8 cellular contexts compared by ENCODE assay signal in genomic region chr19:19643158-19644053, GRCh38. TPM values are rescaled to one million over a fixed set of nuclear protein-coding genes. Genes with fewer than 3 reads are reported as not detected.
DNase-seq lines count a peak whose midpoint lies in the region; ATAC-seq and TF ChIP-seq lines count a peak whose summit lies in the region.

TSS of gene GMIP (minus strand) at chr19:19643657. CDS start at chr19:19643529, 128 bp downstream.

- H3K36me3 ChIP-seq in CD8-positive, alpha-beta T cell (ENCODE audit: insufficient read depth, low read length) = peaks cover 30% of the 10 kb centered on the region
- peaks cover 0 to 37% (median 0%) of the 10 kb centered on the region in 3 donors for H3K36me3 ChIP-seq in Peyer's patch
- H3K36me3 ChIP-seq in fibroblast of lung (ENCODE audit: control insufficient read depth, insufficient read depth, low read length) = peaks cover 18% of the 10 kb centered on the region

- ATAC-seq in CD8-positive, alpha-beta T cell = peak; percentile 93
- peak; percentile 67 for ATAC-seq in GM19452 (IDR thresholded peaks at IDR 0.05; ENCODE audit: unreplicated experiment)
- ATAC-seq in natural killer cell treated with Interleukin-12 subunit alpha and Interleukin-12 subunit beta and Interleukin-15 and Interleukin-18, amount 100 ng/mL, for 72 hours = peak; percentile 89 to 92
- peak; percentile 91 for ATAC-seq in stimulated activated naive CD8-positive, alpha-beta T cell treated with anti-CD3 and anti-CD28 coated beads, Interleukin-15, amount 100 ng/mL, for 72 hours

- no peaks in the 10 kb centered on the region for H3K9me3 Mint-ChIP-seq in CD8-positive, alpha-beta T cell
- no peaks in the 10 kb centered on the region for H3K9me3 Mint-ChIP-seq in natural killer cell treated with Interleukin-12 subunit alpha and Interleukin-12 subunit beta and Interleukin-15 and Interleukin-18, amount 100 ng/mL, for 72 hours
- no peaks in the 10 kb centered on the region for H3K9me3 Mint-ChIP-seq in stimulated activated naive CD8-positive, alpha-beta T cell treated with anti-CD3 and anti-CD28 coated beads, Interleukin-15, amount 100 ng/mL, for 72 hours

- H3K4me1 ChIP-seq in CD8-positive, alpha-beta T cell (ENCODE audit: insufficient read depth, low read length) = peaks cover 20% of the 10 kb centered on the region
- H3K4me1 ChIP-seq in Peyer's patch (peaks cover 0 to 7% (median 3%) of the 10 kb centered on the region in 4 donors), fibroblast of lung (ENCODE audit: control insufficient read depth, extremely low read depth, insufficient read depth, low read length) (peaks cover 2% of the 10 kb centered on the region)

- H3K27ac Mint-ChIP-seq in CD8-positive, alpha-beta T cell = peak within 1 kb of the TSS; percentile 93
- H3K27ac Mint-ChIP-seq in natural killer cell treated with Interleukin-12 subunit alpha and Interleukin-12 subunit beta and Interleukin-15 and Interleukin-18, amount 100 ng/mL, for 72 hours = peak within 1 kb of the TSS; percentile 96 to 99
- peak within 1 kb of the TSS; percentile 96 to 99 for H3K27ac Mint-ChIP-seq in stimulated activated naive CD8-positive, alpha-beta T cell treated with anti-CD3 and anti-CD28 coated beads, Interleukin-15, amount 100 ng/mL, for 72 hours

- H4K20me1 ChIP-seq in fibroblast of lung (ENCODE audit: control insufficient read depth, extremely low read depth, insufficient read depth, low read length) = no peaks in the 10 kb centered on the region

- H3K4me2 ChIP-seq in fibroblast of lung (ENCODE audit: extremely low read depth, insufficient read depth, low read length) = peak within 1 kb of the TSS; percentile 93

- POLR2A ChIA-PET in CD8-positive, alpha-beta T cell (lab: Charles Lee) = interaction anchor here (0.7 to 1.9 kb wide), 6 partner anchors 9 to 113 kb away, joined by 3 to 12 read pairs (median 5); partner anchors contain the start of genes ATP13A1 and ZNF101

- no peaks in the 10 kb centered on the region for H3K79me2 ChIP-seq in fibroblast of lung (ENCODE audit: control insufficient read depth, insufficient read depth, low read length)

- H3K4me3 ChIP-seq in CD8-positive, alpha-beta T cell (ENCODE audit: low read depth, low read length) = peak within 1 kb of the TSS; percentile 100
- H3K4me3 ChIP-seq in Peyer's patch (peak within 1 kb of the TSS; percentile 83 to 92 (median 90)), fibroblast of lung (replicated peaks in 1 of 4; ENCODE audit: control extremely low read depth in 1 of 4, insufficient read depth in 1 of 4, low read depth in 3 of 4, low read length in 4 of 4) (peak within 1 kb of the TSS; percentile 74 to 96 (median 86))

- TF ChIP-seq CTCF in CD8-positive, alpha-beta T cell (IDR thresholded peaks at IDR 0.05) = peak; percentile 83
- TF ChIP-seq CTCF in Peyer's patch (IDR thresholded peaks at IDR 0.05) (peak; percentile 79 to 92 (median 88)), fibroblast of lung (conservative IDR thresholded peaks at IDR 0.05 in 1 of 2, IDR thresholded peaks at IDR 0.05 in 1 of 2; ENCODE audit: low read depth in 1 of 2, low read length in 2 of 2) (peak; percentile 78 to 84)

- H3K4me3 Mint-ChIP-seq in CD8-positive, alpha-beta T cell = peak within 1 kb of the TSS; percentile 95
- H3K4me3 Mint-ChIP-seq in natural killer cell treated with Interleukin-12 subunit alpha and Interleukin-12 subunit beta and Interleukin-15 and Interleukin-18, amount 100 ng/mL, for 72 hours = peak within 1 kb of the TSS; percentile 100
- peak within 1 kb of the TSS; percentile 99 to 100 for H3K4me3 Mint-ChIP-seq in stimulated activated naive CD8-positive, alpha-beta T cell treated with anti-CD3 and anti-CD28 coated beads, Interleukin-15, amount 100 ng/mL, for 72 hours

- CTCF ChIA-PET in CD8-positive, alpha-beta T cell (lab: Charles Lee) = interaction anchor here (0.7 to 9.0 kb wide), 30 partner anchors 10 to 313 kb away, joined by 3 to 93 read pairs (median 4); partner anchors contain the start of genes LPAR2 and YJEFN3

- no peaks in the 10 kb centered on the region for H3K27me3 ChIP-seq in CD8-positive, alpha-beta T cell (ENCODE audit: insufficient read depth, low read length)
- H3K27me3 ChIP-seq in Peyer's patch = no peaks in the 10 kb centered on the region
- no peaks in the 10 kb centered on the region for H3K27me3 ChIP-seq in fibroblast of lung (ENCODE audit: control insufficient read depth, insufficient read depth, low read length)

- H3K4me1 Mint-ChIP-seq in CD8-positive, alpha-beta T cell (ENCODE audit: low read depth) = peaks cover 20% of the 10 kb centered on the region
- peaks cover 14 to 25% of the 10 kb centered on the region in 2 donors for H3K4me1 Mint-ChIP-seq in natural killer cell treated with Interleukin-12 subunit alpha and Interleukin-12 subunit beta and Interleukin-15 and Interleukin-18, amount 100 ng/mL, for 72 hours (ENCODE audit: low read depth in 2 of 2)
- peaks cover 32% of the 10 kb centered on the region for H3K4me1 Mint-ChIP-seq in stimulated activated naive CD8-positive, alpha-beta T cell treated with anti-CD3 and anti-CD28 coated beads, Interleukin-15, amount 100 ng/mL, for 72 hours

- H3K9ac ChIP-seq in fibroblast of lung (ENCODE audit: insufficient read depth, low read length) = peak within 1 kb of the TSS; percentile 57

- peak within 1 kb of the TSS; percentile 66 for H2AFZ ChIP-seq in fibroblast of lung (ENCODE audit: low read length)

- DNase-seq in CD8-positive, alpha-beta T cell = peak; percentile 79 to 96 (median 90)
- peak; percentile 71 for DNase-seq in HT-29 (ENCODE audit: low spot score)
- peak; percentile 93 to 96 (median 94) for DNase-seq in Peyer's patch
- peak; percentile 89 to 91 for DNase-seq in activated T-cell treated with anti-CD3 and anti-CD28 coated beads, Interleukin-2, amount 50 U/mL, for 48 hours
- DNase-seq in fibroblast of lung (ENCODE audit: low read depth in 2 of 2) = peak; percentile 28 to 41
- peak; percentile 89 for DNase-seq in natural killer cell treated with Interleukin-12 subunit alpha and Interleukin-12 subunit beta and Interleukin-15 and Interleukin-18, amount 100 ng/mL, for 72 hours (ENCODE audit: low spot score)
- DNase-seq in stimulated activated naive CD8-positive, alpha-beta T cell treated with anti-CD3 and anti-CD28 coated beads, Interleukin-15, amount 100 ng/mL, for 72 hours = peak; percentile 88 to 89

- peaks cover 75% of the 10 kb centered on the region for H3K36me3 Mint-ChIP-seq in CD8-positive, alpha-beta T cell
- peaks cover 6% of the 10 kb centered on the region for H3K36me3 Mint-ChIP-seq in natural killer cell treated with Interleukin-12 subunit alpha and Interleukin-12 subunit beta and Interleukin-15 and Interleukin-18, amount 100 ng/mL, for 72 hours

- TF ChIP-seq POLR2A in Peyer's patch (IDR thresholded peaks at IDR 0.05) = peak; percentile 76 to 84

- H3K27me3 Mint-ChIP-seq in CD8-positive, alpha-beta T cell (ENCODE audit: low read depth) = no peaks in the 10 kb centered on the region
- no peaks in the 10 kb centered on the region for H3K27me3 Mint-ChIP-seq in natural killer cell treated with Interleukin-12 subunit alpha and Interleukin-12 subunit beta and Interleukin-15 and Interleukin-18, amount 100 ng/mL, for 72 hours
- H3K27me3 Mint-ChIP-seq in stimulated activated naive CD8-positive, alpha-beta T cell treated with anti-CD3 and anti-CD28 coated beads, Interleukin-15, amount 100 ng/mL, for 72 hours = no peaks in the 10 kb centered on the region

- intact Hi-C loops in CD8-positive, alpha-beta T cell (cut with DNase I, micrococcal nuclease) = loop anchor here (1.0 to 10.0 kb wide), 11 partner anchors 15 to 319 kb away; partner anchors contain the start of genes LPAR2 (in 2 of the 2), PBX4 (in 2 of the 2), ATP13A1 (in 1 of the 2) and MAU2 (in 1 of the 2)

- no peaks in the 10 kb centered on the region for H3K9me3 ChIP-seq in CD8-positive, alpha-beta T cell (ENCODE audit: low read length)
- H3K9me3 ChIP-seq in Peyer's patch = no peaks in the 10 kb centered on the region
- no peaks in the 10 kb centered on the region for H3K9me3 ChIP-seq in fibroblast of lung (ENCODE audit: control insufficient read depth, insufficient read depth, low read depth, low read length)

- H3K27ac ChIP-seq in CD8-positive, alpha-beta T cell (ENCODE audit: low read depth, low read length) = peak within 1 kb of the TSS; percentile 92
- peak within 1 kb of the TSS; percentile 82 to 97 (median 90) for H3K27ac ChIP-seq in Peyer's patch
- peak within 1 kb of the TSS; percentile 13 for H3K27ac ChIP-seq in fibroblast of lung (ENCODE audit: insufficient read depth, low read length)

RNA-seq across cellular contexts. Expression of gene GMIP, which starts in this region (rescaled TPM):
- 10 to 100 TPM; 82.7 to 85.7 TPM for total RNA-seq in CD8-positive, alpha-beta T cell
- total RNA-seq in HT-29 (2014; rRNA removed; shearing (Covaris generic)) = 15.9 and 19.3 TPM in 2 replicates
- total RNA-seq in Peyer's patch (10 to 100 TPM; 28.0 to 66.8 (median 42.8) TPM), fibroblast of lung (2.1 and 5.3 TPM in 2 replicates)
- polyA plus RNA-seq in fibroblast of lung = 2.3 and 2.9 TPM in 2 replicates
- 6.0 and 7.8 TPM in 2 replicates for polyA plus RNA-seq in fibroblast of lung (2012)
- 4.0 and 9.2 TPM in 2 replicates for polyA minus RNA-seq in fibroblast of lung (ENCODE audit: low replicate concordance)
- total RNA-seq in natural killer cell treated with Interleukin-12 subunit alpha and Interleukin-12 subunit beta and Interleukin-15 and Interleukin-18, amount 100 ng/mL, for 72 hours = 100 to 1,000 TPM in 1 of 2 donors, 10 to 100 TPM in 1; 87.2 to 112 TPM

Comparison
In these comparisons a context has a peak if more than half of its experiments do, and no peak if none do; other contexts are left out.
1. Peak in every context shown above with its lines: DNase-seq, ATAC-seq, H3K4me3 ChIP-seq and H3K27ac ChIP-seq.
2. DNase-seq: peak in every context shown above with its lines; median percentile 94 in Peyer's patch; 90 in CD8-positive, alpha-beta T cell; 90 in activated T-cell treated with anti-CD3 and anti-CD28 coated beads, Interleukin-2, amount 50 U/mL, for 48 hours; 89 in natural killer cell treated with Interleukin-12 subunit alpha and Interleukin-12 subunit beta and Interleukin-15 and Interleukin-18, amount 100 ng/mL, for 72 hours; 88 in stimulated activated naive CD8-positive, alpha-beta T cell treated with anti-CD3 and anti-CD28 coated beads, Interleukin-15, amount 100 ng/mL, for 72 hours; 71 in HT-29; 34 in fibroblast of lung.
3. H3K27ac ChIP-seq: peak in every context shown above with its lines; median percentile 92 in CD8-positive, alpha-beta T cell; 90 in Peyer's patch; 13 in fibroblast of lung.